In genomic region chr12:112401903-112402498, GRCh38 we compare ENCODE assay signal across 2 cellular contexts.
TF ChIP-seq lines count a peak whose summit lies in the region.

No MANE protein-coding gene starts in this region.

TF ChIP-seq in GM23338, 12 proteins besides CTCF, POLR2A, EP300 and RAD21 (continued from another document):
- TF ChIP-seq ZNF462 (CRISPR knock-in tag; IDR thresholded peaks at IDR 0.05) (no peak), STAT1 (IDR thresholded peaks at IDR 0.05; ENCODE audit: unreplicated experiment) (no peak), EZH2 (IDR thresholded peaks at IDR 0.05; ENCODE audit: low read depth, unreplicated experiment) (no peak)
- TF ChIP-seq, protein P1, sequence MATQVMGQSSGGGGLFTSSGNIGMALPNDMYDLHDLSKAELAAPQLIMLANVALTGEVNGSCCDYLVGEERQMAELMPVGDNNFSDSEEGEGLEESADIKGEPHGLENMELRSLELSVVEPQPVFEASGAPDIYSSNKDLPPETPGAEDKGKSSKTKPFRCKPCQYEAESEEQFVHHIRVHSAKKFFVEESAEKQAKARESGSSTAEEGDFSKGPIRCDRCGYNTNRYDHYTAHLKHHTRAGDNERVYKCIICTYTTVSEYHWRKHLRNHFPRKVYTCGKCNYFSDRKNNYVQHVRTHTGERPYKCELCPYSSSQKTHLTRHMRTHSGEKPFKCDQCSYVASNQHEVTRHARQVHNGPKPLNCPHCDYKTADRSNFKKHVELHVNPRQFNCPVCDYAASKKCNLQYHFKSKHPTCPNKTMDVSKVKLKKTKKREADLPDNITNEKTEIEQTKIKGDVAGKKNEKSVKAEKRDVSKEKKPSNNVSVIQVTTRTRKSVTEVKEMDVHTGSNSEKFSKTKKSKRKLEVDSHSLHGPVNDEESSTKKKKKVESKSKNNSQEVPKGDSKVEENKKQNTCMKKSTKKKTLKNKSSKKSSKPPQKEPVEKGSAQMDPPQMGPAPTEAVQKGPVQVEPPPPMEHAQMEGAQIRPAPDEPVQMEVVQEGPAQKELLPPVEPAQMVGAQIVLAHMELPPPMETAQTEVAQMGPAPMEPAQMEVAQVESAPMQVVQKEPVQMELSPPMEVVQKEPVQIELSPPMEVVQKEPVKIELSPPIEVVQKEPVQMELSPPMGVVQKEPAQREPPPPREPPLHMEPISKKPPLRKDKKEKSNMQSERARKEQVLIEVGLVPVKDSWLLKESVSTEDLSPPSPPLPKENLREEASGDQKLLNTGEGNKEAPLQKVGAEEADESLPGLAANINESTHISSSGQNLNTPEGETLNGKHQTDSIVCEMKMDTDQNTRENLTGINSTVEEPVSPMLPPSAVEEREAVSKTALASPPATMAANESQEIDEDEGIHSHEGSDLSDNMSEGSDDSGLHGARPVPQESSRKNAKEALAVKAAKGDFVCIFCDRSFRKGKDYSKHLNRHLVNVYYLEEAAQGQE (IDR thresholded peaks at IDR 0.05; ENCODE audit: unreplicated experiment): no peak
- TF ChIP-seq, protein P2, sequence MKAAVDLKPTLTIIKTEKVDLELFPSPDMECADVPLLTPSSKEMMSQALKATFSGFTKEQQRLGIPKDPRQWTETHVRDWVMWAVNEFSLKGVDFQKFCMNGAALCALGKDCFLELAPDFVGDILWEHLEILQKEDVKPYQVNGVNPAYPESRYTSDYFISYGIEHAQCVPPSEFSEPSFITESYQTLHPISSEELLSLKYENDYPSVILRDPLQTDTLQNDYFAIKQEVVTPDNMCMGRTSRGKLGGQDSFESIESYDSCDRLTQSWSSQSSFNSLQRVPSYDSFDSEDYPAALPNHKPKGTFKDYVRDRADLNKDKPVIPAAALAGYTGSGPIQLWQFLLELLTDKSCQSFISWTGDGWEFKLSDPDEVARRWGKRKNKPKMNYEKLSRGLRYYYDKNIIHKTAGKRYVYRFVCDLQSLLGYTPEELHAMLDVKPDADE (IDR thresholded peaks at IDR 0.05): no peak

TF ChIP-seq in WTC11, 78 proteins besides CTCF, POLR2A, EP300 and RAD21 (continued from another document):
- TF ChIP-seq, protein P3, sequence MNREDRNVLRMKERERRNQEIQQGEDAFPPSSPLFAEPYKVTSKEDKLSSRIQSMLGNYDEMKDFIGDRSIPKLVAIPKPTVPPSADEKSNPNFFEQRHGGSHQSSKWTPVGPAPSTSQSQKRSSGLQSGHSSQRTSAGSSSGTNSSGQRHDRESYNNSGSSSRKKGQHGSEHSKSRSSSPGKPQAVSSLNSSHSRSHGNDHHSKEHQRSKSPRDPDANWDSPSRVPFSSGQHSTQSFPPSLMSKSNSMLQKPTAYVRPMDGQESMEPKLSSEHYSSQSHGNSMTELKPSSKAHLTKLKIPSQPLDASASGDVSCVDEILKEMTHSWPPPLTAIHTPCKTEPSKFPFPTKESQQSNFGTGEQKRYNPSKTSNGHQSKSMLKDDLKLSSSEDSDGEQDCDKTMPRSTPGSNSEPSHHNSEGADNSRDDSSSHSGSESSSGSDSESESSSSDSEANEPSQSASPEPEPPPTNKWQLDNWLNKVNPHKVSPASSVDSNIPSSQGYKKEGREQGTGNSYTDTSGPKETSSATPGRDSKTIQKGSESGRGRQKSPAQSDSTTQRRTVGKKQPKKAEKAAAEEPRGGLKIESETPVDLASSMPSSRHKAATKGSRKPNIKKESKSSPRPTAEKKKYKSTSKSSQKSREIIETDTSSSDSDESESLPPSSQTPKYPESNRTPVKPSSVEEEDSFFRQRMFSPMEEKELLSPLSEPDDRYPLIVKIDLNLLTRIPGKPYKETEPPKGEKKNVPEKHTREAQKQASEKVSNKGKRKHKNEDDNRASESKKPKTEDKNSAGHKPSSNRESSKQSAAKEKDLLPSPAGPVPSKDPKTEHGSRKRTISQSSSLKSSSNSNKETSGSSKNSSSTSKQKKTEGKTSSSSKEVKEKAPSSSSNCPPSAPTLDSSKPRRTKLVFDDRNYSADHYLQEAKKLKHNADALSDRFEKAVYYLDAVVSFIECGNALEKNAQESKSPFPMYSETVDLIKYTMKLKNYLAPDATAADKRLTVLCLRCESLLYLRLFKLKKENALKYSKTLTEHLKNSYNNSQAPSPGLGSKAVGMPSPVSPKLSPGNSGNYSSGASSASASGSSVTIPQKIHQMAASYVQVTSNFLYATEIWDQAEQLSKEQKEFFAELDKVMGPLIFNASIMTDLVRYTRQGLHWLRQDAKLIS (CRISPR knock-in tag; IDR thresholded peaks at IDR 0.05; ENCODE audit: borderline replicate concordance): no peak
- TF ChIP-seq, protein P4, sequence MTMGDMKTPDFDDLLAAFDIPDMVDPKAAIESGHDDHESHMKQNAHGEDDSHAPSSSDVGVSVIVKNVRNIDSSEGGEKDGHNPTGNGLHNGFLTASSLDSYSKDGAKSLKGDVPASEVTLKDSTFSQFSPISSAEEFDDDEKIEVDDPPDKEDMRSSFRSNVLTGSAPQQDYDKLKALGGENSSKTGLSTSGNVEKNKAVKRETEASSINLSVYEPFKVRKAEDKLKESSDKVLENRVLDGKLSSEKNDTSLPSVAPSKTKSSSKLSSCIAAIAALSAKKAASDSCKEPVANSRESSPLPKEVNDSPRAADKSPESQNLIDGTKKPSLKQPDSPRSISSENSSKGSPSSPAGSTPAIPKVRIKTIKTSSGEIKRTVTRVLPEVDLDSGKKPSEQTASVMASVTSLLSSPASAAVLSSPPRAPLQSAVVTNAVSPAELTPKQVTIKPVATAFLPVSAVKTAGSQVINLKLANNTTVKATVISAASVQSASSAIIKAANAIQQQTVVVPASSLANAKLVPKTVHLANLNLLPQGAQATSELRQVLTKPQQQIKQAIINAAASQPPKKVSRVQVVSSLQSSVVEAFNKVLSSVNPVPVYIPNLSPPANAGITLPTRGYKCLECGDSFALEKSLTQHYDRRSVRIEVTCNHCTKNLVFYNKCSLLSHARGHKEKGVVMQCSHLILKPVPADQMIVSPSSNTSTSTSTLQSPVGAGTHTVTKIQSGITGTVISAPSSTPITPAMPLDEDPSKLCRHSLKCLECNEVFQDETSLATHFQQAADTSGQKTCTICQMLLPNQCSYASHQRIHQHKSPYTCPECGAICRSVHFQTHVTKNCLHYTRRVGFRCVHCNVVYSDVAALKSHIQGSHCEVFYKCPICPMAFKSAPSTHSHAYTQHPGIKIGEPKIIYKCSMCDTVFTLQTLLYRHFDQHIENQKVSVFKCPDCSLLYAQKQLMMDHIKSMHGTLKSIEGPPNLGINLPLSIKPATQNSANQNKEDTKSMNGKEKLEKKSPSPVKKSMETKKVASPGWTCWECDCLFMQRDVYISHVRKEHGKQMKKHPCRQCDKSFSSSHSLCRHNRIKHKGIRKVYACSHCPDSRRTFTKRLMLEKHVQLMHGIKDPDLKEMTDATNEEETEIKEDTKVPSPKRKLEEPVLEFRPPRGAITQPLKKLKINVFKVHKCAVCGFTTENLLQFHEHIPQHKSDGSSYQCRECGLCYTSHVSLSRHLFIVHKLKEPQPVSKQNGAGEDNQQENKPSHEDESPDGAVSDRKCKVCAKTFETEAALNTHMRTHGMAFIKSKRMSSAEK (CRISPR knock-in tag; IDR thresholded peaks at IDR 0.05; ENCODE audit: borderline replicate concordance): 0 out of 2 replicates have a peak, but pooled peaks have one; percentile 37
- TF ChIP-seq, protein P5, sequence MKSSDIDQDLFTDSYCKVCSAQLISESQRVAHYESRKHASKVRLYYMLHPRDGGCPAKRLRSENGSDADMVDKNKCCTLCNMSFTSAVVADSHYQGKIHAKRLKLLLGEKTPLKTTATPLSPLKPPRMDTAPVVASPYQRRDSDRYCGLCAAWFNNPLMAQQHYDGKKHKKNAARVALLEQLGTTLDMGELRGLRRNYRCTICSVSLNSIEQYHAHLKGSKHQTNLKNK (CRISPR knock-in tag; IDR thresholded peaks at IDR 0.05): peak; percentile 73; the same call in 1 of the 2 replicates
- peak; percentile 56; the same call in 1 of the 2 replicates for TF ChIP-seq ZNF671 (CRISPR knock-in tag; IDR thresholded peaks at IDR 0.05)
- TF ChIP-seq, protein P6, sequence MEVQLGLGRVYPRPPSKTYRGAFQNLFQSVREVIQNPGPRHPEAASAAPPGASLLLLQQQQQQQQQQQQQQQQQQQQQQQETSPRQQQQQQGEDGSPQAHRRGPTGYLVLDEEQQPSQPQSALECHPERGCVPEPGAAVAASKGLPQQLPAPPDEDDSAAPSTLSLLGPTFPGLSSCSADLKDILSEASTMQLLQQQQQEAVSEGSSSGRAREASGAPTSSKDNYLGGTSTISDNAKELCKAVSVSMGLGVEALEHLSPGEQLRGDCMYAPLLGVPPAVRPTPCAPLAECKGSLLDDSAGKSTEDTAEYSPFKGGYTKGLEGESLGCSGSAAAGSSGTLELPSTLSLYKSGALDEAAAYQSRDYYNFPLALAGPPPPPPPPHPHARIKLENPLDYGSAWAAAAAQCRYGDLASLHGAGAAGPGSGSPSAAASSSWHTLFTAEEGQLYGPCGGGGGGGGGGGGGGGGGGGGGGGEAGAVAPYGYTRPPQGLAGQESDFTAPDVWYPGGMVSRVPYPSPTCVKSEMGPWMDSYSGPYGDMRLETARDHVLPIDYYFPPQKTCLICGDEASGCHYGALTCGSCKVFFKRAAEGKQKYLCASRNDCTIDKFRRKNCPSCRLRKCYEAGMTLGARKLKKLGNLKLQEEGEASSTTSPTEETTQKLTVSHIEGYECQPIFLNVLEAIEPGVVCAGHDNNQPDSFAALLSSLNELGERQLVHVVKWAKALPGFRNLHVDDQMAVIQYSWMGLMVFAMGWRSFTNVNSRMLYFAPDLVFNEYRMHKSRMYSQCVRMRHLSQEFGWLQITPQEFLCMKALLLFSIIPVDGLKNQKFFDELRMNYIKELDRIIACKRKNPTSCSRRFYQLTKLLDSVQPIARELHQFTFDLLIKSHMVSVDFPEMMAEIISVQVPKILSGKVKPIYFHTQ (CRISPR knock-in tag; IDR thresholded peaks at IDR 0.05): 0 out of 2 replicates have a peak, but pooled peaks have one; percentile 68
